In genomic region chr20:6629564-6629963, GRCh38 we compare ENCODE assay signal across 19 cellular contexts.
"Had no signal": no experiment of that assay in that cellular context is flagged by ENCODE, and none has a peak within 500 bp of the region (broad histone marks: within the 10 kb centered on the region; RNA-seq: fewer than 3 reads in every experiment).

No MANE protein-coding gene starts in this region.

- H3K36me3 ChIP-seq: gastrocnemius medialis, left ventricle myocardium inferior, neutrophil, sigmoid colon, stomach, thoracic aorta, transverse colon had no signal

- DNase-seq: effector memory CD8-positive, alpha-beta T cell; gastrocnemius medialis; glutamatergic neuron; islet precursor cell; left ventricle myocardium inferior; mesenchymal stem cell; naive B cell; psoas muscle; retina; sigmoid colon; stimulated activated naive CD4-positive, alpha-beta T cell; stomach; substantia nigra; transverse colon had no signal

- ATAC-seq: effector memory CD8-positive, alpha-beta T cell; gastrocnemius medialis; psoas muscle had no signal

- H3K9me3 ChIP-seq: gastrocnemius medialis, neutrophil, psoas muscle, sigmoid colon, thoracic aorta had no signal

- H3K27me3 ChIP-seq: gastrocnemius medialis, neutrophil, sigmoid colon, transverse colon had no signal

- H3K27ac ChIP-seq: gastrocnemius medialis, left ventricle myocardium inferior, neutrophil, psoas muscle, sigmoid colon, skin epidermis, stomach, thoracic aorta, transverse colon had no signal

- FAIRE-seq: colon had no signal

- H3K4me3 ChIP-seq: gastrocnemius medialis, left ventricle myocardium inferior, lung, psoas muscle, sigmoid colon, skin epidermis, stomach, thoracic aorta, transverse colon had no signal

- H3K4me1 ChIP-seq: gastrocnemius medialis, left ventricle myocardium inferior, psoas muscle, sigmoid colon, stomach had no signal
